In genomic region chr6:14354919-14355572, GRCh38 we compare ENCODE assay signal across 7 cellular contexts.
DNase-seq lines count a peak whose midpoint lies in the region; ATAC-seq, FAIRE-seq and TF ChIP-seq lines count a peak whose summit lies in the region.

No MANE protein-coding gene starts in this region.

- CTCF ChIA-PET in HepG2 (lab: Yijun Ruan, JAX; ENCODE audit: low intra/inter-chr PET ratio, low total read pairs), result no interaction called here

- no TSS peak for BruUV-seq in HepG2 (replicated peaks; lab: Mats Ljungman, UMichigan)

- ATAC-seq in left ventricle myocardium superior (peak; percentile 66), HepG2 (no peak), SK-N-SH treated with all-trans-retinoic acid at 6 μM for 48 hours (no peak)

- POLR2A ChIA-PET in HepG2 (lab: Yijun Ruan, JAX), result no interaction called here

- no peak for TF ChIP-seq RAD21 in HepG2 (CRISPR knock-in tag; IDR thresholded peaks at IDR 0.05)

- FAIRE-seq in HepG2 (lab: Jason Lieb, UNC), result no peak

- H3K4me1 ChIP-seq in HepG2 (ENCODE audit: insufficient read depth, low read length), result no peaks in the 10 kb centered on the region

- intact Hi-C loops in left ventricle myocardium superior (cut with micrococcal nuclease) (no loop called here), HepG2 (cut with micrococcal nuclease; ENCODE audit: unreplicated experiment) (no loop called here)

- H3K79me2 ChIP-seq in HepG2 (ENCODE audit: insufficient read depth, low read length), result no peaks in the 10 kb centered on the region

- DNase-seq in HT1080 (ENCODE audit: low read depth) (peak; percentile 79), UCSD-AML1 (lab: John Stamatoyannopoulos, UW; ENCODE audit: unreplicated experiment) (peak; percentile 79), left ventricle myocardium superior (peak; percentile 77), HepG2 (ENCODE audit: low spot score) (no peak), NCI-H82 treated with DMSO at 0.1 percent for 48 hours (lab: John Stamatoyannopoulos, UW; ENCODE audit: unreplicated experiment) (no peak)
- DNase-seq in stimulated activated CD8-positive, alpha-beta memory T cell treated with anti-CD3 and anti-CD28 coated beads, Interleukin-7, amount 100 ng/mL, for 4 hours (ENCODE audit: low read depth in 2 of 2), result peak; percentile 6 to 11

- no peak for TF ChIP-seq CTCF in HepG2 (CRISPR knock-in tag; IDR thresholded peaks at IDR 0.05)

- in situ Hi-C loops in HepG2 (cut with HindIII; ENCODE audit: extremely low pct_ligation_motif_present, low pct_unique_long_range_greater_than_20kb), result no loop called here

- no peak for TF ChIP-seq POLR2A in HepG2 (IDR thresholded peaks at IDR 0.05; ENCODE audit: insufficient read depth in 1 of 2, low read depth in 2 of 2, low read length in 2 of 2)

- H3K36me3 ChIP-seq in HepG2 (replicated peaks in 1 of 2; ENCODE audit: control insufficient read depth in 1 of 2, insufficient read depth in 2 of 2, low read length in 2 of 2), result no peaks in the 10 kb centered on the region

- peaks cover 8% of the 10 kb centered on the region; the same call in 1 of the 2 replicates for H3K9me3 ChIP-seq in HepG2 (ENCODE audit: low read length)

- H3K9ac ChIP-seq in HepG2 (ENCODE audit: insufficient read depth, low read depth, low read length), result no peak overlapping the region

- H3K27ac ChIP-seq in HepG2 (ENCODE audit: extremely low read length, insufficient read depth, low read length), result no peak overlapping the region

- TF ChIP-seq EP300 in HepG2 (IDR thresholded peaks at IDR 0.05; ENCODE audit: low read depth in 2 of 2, low read length in 2 of 2) (no peak), HepG2 (CRISPR knock-in tag; IDR thresholded peaks at IDR 0.05; ENCODE audit: borderline replicate concordance) (no peak)

- H3K4me2 ChIP-seq in HepG2 (ENCODE audit: low read depth, low read length), result no peak overlapping the region

- no peak overlapping the region for H3K4me3 ChIP-seq in HepG2 (replicated peaks in 1 of 3; ENCODE audit: insufficient read depth in 1 of 3, low read depth in 2 of 3, low read length in 3 of 3)

- no peak overlapping the region for H2AFZ ChIP-seq in HepG2 (ENCODE audit: low read length)

- WGBS in HepG2 (ENCODE audit: low lambda C conversion rate), result 31% methylated on average over 5 of the region's 5 CpGs

- H3K27me3 ChIP-seq in HepG2 (ENCODE audit: control insufficient read depth in 1 of 2, insufficient read depth in 2 of 2, low read length in 2 of 2), result no peaks in the 10 kb centered on the region

- no peaks in the 10 kb centered on the region for H4K20me1 ChIP-seq in HepG2 (ENCODE audit: insufficient read depth, low read length)

TF ChIP-seq in HepG2, 621 proteins besides CTCF, POLR2A, EP300 and RAD21 (continues in another document):
- TF ChIP-seq ZNF296 (CRISPR knock-in tag; conservative IDR thresholded peaks at IDR 0.05) (no peak), NFYC (CRISPR knock-in tag; IDR thresholded peaks at IDR 0.05) (no peak), PBX2 (CRISPR knock-in tag; IDR thresholded peaks at IDR 0.05) (no peak), HBP1 (CRISPR knock-in tag; IDR thresholded peaks at IDR 0.05; ENCODE audit: low read depth) (no peak), ZNF543 (CRISPR knock-in tag; IDR thresholded peaks at IDR 0.05) (no peak), NFKBIZ (CRISPR knock-in tag; IDR thresholded peaks at IDR 0.05) (no peak), SKI (IDR thresholded peaks at IDR 0.05; ENCODE audit: partially characterized antibody) (no peak), ZNF30 (CRISPR knock-in tag; IDR thresholded peaks at IDR 0.05) (no peak), TFDP2 (CRISPR knock-in tag; IDR thresholded peaks at IDR 0.05) (no peak), MLX (CRISPR knock-in tag; IDR thresholded peaks at IDR 0.05) (no peak)

TF ChIP-seq in SK-N-SH treated with all-trans-retinoic acid at 6 μM for 48 hours, 23 proteins besides CTCF, POLR2A, EP300 and RAD21:
- TF ChIP-seq PPARA (CRISPR knock-in tag; IDR thresholded peaks at IDR 0.05; ENCODE audit: borderline replicate concordance) (no peak), CREB5 (CRISPR knock-in tag; IDR thresholded peaks at IDR 0.05; ENCODE audit: low read depth) (no peak), ZFP30 (CRISPR knock-in tag; IDR thresholded peaks at IDR 0.05) (no peak), ZFP3 (CRISPR knock-in tag; IDR thresholded peaks at IDR 0.05) (no peak), PATZ1 (CRISPR knock-in tag; IDR thresholded peaks at IDR 0.05; ENCODE audit: borderline replicate concordance) (no peak), SNAI2 (CRISPR knock-in tag; IDR thresholded peaks at IDR 0.05) (no peak), ESRRG (CRISPR knock-in tag; IDR thresholded peaks at IDR 0.05) (no peak), CSRNP3 (CRISPR knock-in tag; IDR thresholded peaks at IDR 0.05) (no peak), ARNTL (CRISPR knock-in tag; IDR thresholded peaks at IDR 0.05; ENCODE audit: borderline replicate concordance, low read depth) (no peak), ZNF8 (CRISPR knock-in tag; IDR thresholded peaks at IDR 0.05) (no peak)

Comparison
In these comparisons a context has a peak if more than half of its experiments do, and no peak if none do; other contexts are left out.
1. DNase-seq: peak in HT1080 (single experiment), UCSD-AML1 (single experiment), left ventricle myocardium superior (single experiment) and stimulated activated CD8-positive, alpha-beta memory T cell treated with anti-CD3 and anti-CD28 coated beads, Interleukin-7, amount 100 ng/mL, for 4 hours (2 of 2); none in HepG2 (single experiment) and NCI-H82 treated with DMSO at 0.1 percent for 48 hours (single experiment).